Comparison of ENCODE assay signal across 18 cellular contexts in genomic region chr15:54045397-54045796, GRCh38.
"Had no signal": no experiment of that assay in that cellular context is flagged by ENCODE, and none has a peak within 500 bp of the region (broad histone marks: within the 10 kb centered on the region; RNA-seq: fewer than 3 reads in every experiment).

No MANE protein-coding gene starts in this region.

- H3K36me3 Mint-ChIP-seq: naive thymus-derived CD4-positive, alpha-beta T cell; stimulated activated naive B cell treated with anti-CD40 and anti-IgM and Interleukin-4, amounts not matched to agents 10 μg/mL and 1 μg/mL and 100 μg/mL, for 72 hours had no signal

- H3K4me3 ChIP-seq: esophagus squamous epithelium, psoas muscle, sigmoid colon, skin epidermis, testis, tibial nerve, upper lobe of right lung had no signal

- H3K4me3 Mint-ChIP-seq: central memory CD8-positive, alpha-beta T cell; naive thymus-derived CD4-positive, alpha-beta T cell; nephron progenitor cell; stimulated activated naive B cell treated with anti-CD40 and anti-IgM and Interleukin-4, amounts not matched to agents 10 μg/mL and 1 μg/mL and 100 μg/mL, for 72 hours; stimulated activated naive CD8-positive, alpha-beta T cell treated with anti-CD3 and anti-CD28 coated beads, Interleukin-15, amount 100 ng/mL, for 72 hours had no signal

- ATAC-seq: left cardiac atrium; left ventricle myocardium superior; naive thymus-derived CD4-positive, alpha-beta T cell; stimulated activated naive B cell treated with anti-CD40 and anti-IgM and Interleukin-4, amounts not matched to agents 10 μg/mL and 1 μg/mL and 100 μg/mL, for 72 hours; stimulated activated naive CD8-positive, alpha-beta T cell treated with anti-CD3 and anti-CD28 coated beads, Interleukin-15, amount 100 ng/mL, for 72 hours; upper lobe of right lung had no signal

- H3K4me1 Mint-ChIP-seq: central memory CD8-positive, alpha-beta T cell; naive thymus-derived CD4-positive, alpha-beta T cell; nephron progenitor cell; stimulated activated naive B cell treated with anti-CD40 and anti-IgM and Interleukin-4, amounts not matched to agents 10 μg/mL and 1 μg/mL and 100 μg/mL, for 72 hours; stimulated activated naive CD8-positive, alpha-beta T cell treated with anti-CD3 and anti-CD28 coated beads, Interleukin-15, amount 100 ng/mL, for 72 hours had no signal

- H3K27me3 Mint-ChIP-seq: central memory CD8-positive, alpha-beta T cell; stimulated activated naive B cell treated with anti-CD40 and anti-IgM and Interleukin-4, amounts not matched to agents 10 μg/mL and 1 μg/mL and 100 μg/mL, for 72 hours had no signal

- DNase-seq: effector memory CD4-positive, alpha-beta T cell; esophagus squamous epithelium; foreskin fibroblast; left cardiac atrium; left ventricle myocardium superior; naive thymus-derived CD4-positive, alpha-beta T cell; nephron progenitor cell; psoas muscle; sigmoid colon; stimulated activated CD4-positive, alpha-beta T cell treated with anti-CD3 and anti-CD28 coated beads, Interleukin-2, amount 100 ng/mL, for 24 hours; stimulated activated CD4-positive, alpha-beta T cell treated with anti-CD3 and anti-CD28 coated beads, Interleukin-4, amount 100 ng/mL, for 4 hours; stimulated activated naive B cell treated with anti-CD40 and anti-IgM and Interleukin-4, amounts not matched to agents 10 μg/mL and 1 μg/mL and 100 μg/mL, for 72 hours; stimulated activated naive CD8-positive, alpha-beta T cell treated with anti-CD3 and anti-CD28 coated beads, Interleukin-15, amount 100 ng/mL, for 72 hours; testis; upper lobe of right lung had no signal

- H3K27ac Mint-ChIP-seq: naive thymus-derived CD4-positive, alpha-beta T cell; nephron progenitor cell; stimulated activated naive B cell treated with anti-CD40 and anti-IgM and Interleukin-4, amounts not matched to agents 10 μg/mL and 1 μg/mL and 100 μg/mL, for 72 hours; stimulated activated naive CD8-positive, alpha-beta T cell treated with anti-CD3 and anti-CD28 coated beads, Interleukin-15, amount 100 ng/mL, for 72 hours had no signal

- H3K9me3 Mint-ChIP-seq: central memory CD8-positive, alpha-beta T cell; nephron progenitor cell; stimulated activated naive B cell treated with anti-CD40 and anti-IgM and Interleukin-4, amounts not matched to agents 10 μg/mL and 1 μg/mL and 100 μg/mL, for 72 hours; stimulated activated naive CD8-positive, alpha-beta T cell treated with anti-CD3 and anti-CD28 coated beads, Interleukin-15, amount 100 ng/mL, for 72 hours had no signal
